In the genomic region with DNA sequence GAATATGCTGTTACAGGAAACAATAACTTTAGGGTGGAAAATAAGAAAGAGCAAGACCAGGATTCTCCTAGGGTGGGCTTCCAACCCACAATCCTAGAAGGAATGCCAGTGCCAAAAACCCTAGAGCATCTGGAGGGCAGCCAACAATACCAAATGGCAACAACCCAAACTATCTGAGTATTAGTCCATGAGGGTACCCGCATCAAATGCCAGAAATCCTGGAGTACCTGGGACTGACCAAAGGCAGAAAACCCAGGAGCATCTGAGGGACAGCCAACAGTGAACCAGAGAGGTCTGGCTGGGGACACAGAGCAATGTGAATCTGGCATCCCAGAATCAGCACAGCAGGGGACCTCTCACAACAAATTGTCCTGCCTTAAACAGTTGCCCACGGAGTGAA, we compare ENCODE assay signal across 26 cellular contexts.
"Had no signal": no experiment of that assay in that cellular context is flagged by ENCODE, and none has a peak within 500 bp of the region (broad histone marks: within the 10 kb centered on the region; RNA-seq: fewer than 3 reads in every experiment).

No MANE protein-coding gene starts in this region.

- H3K4me2 ChIP-seq: KMS-11, PC-9 had no signal

- H2AFZ ChIP-seq: PC-9 had no signal

- DNase-seq: activated CD4-positive, alpha-beta T cell treated with anti-CD3 and anti-CD28 coated beads, Interleukin-2, amount 10 ng/mL, durations not matched to agents 24 days and 14 days; activated CD4-positive, alpha-beta T cell treated with anti-CD3 and anti-CD28 coated beads, Interleukin-2, amount 50 U/mL, for 4 hours; activated CD8-positive, alpha-beta T cell treated with anti-CD3 and anti-CD28 coated beads for 36 hours; activated effector memory CD4-positive, alpha-beta T cell treated with anti-CD3 and anti-CD28 coated beads, Interleukin-2, amount 50 U/mL, for 16 hours; activated naive CD4-positive, alpha-beta T cell; activated naive CD4-positive, alpha-beta T cell treated with anti-CD3 and anti-CD28 coated beads, Interleukin-2, amount 50 U/mL, for 16 hours; activated naive CD8-positive, alpha-beta T cell treated with anti-CD3 and anti-CD28 coated beads for 36 hours; activated T-cell treated with anti-CD3 and anti-CD28 coated beads, Interleukin-2, amount 50 U/mL, for 1 hour; activated T-cell treated with anti-CD3 and anti-CD28 coated beads, Interleukin-2, amount 50 U/mL, for 72 hours; brain microvascular endothelial cell; central memory CD4-positive, alpha-beta T cell; MM.1S; MV-4-11; NCI-H1092; NCI-H146; NCI-H187; NCI-H2029 treated with DMSO at 0.1 percent for 48 hours; NCI-H2107; NCI-H2171; NCI-H2227 treated with DMSO at 0.1 percent for 48 hours; NCI-H524; PC-9; SIG-M5; T1000 had no signal

- H3K9ac ChIP-seq: KMS-11 had no signal

- H3K4me3 ChIP-seq: PC-9 had no signal

- H3K27me3 ChIP-seq: brain microvascular endothelial cell had no signal

- H3K27ac ChIP-seq: brain microvascular endothelial cell, KMS-11, PC-9, RWPE1 had no signal

- H3K36me3 ChIP-seq: brain microvascular endothelial cell had no signal
